In genomic region chr3:9279959-9280358, GRCh38 we compare ENCODE assay signal across 16 cellular contexts. TPM values are rescaled to one million over a fixed set of nuclear protein-coding genes. Genes with fewer than 3 reads are reported as not detected.
DNase-seq lines count a peak whose midpoint lies in the region; ATAC-seq and TF ChIP-seq lines count a peak whose summit lies in the region.
"Had no signal": no experiment of that assay in that cellular context is flagged by ENCODE, and none has a peak within 500 bp of the region (broad histone marks: within the 10 kb centered on the region; RNA-seq: fewer than 3 reads in every experiment).

No MANE protein-coding gene starts in this region.

- DNase-seq in AG20443 (ENCODE audit: low spot score) (peak; percentile 64), MV-4-11 (lab: John Stamatoyannopoulos, UW) (peak; percentile 54), mesendoderm (peak; percentile 54), T-helper 9 cell (no peak), GM13976 (ENCODE audit: low spot score) (no peak)
- no peak for DNase-seq in stimulated activated CD4-positive, alpha-beta T cell treated with anti-CD3 and anti-CD28 coated beads, Interleukin-15, amount 100 ng/mL, for 24 hours
- DNase-seq: activated CD4-positive, alpha-beta memory T cell treated with anti-CD3 and anti-CD28 coated beads, Interleukin-2, amount 10 ng/mL, durations not matched to agents 7 days and 5 days; activated naive CD8-positive, alpha-beta T cell treated with anti-CD3 and anti-CD28 coated beads for 36 hours; left ventricle myocardium superior; NCI-H526 had no signal

- H3K36me3 ChIP-seq in mesendoderm (ENCODE audit: control insufficient read depth, insufficient read depth, low read length), result no peaks in the 10 kb centered on the region
- H3K36me3 ChIP-seq: right atrium auricular region, vagina had no signal

- no peak overlapping the region for H2AK5ac ChIP-seq in mesendoderm (ENCODE audit: low read length)

- H3K4ac ChIP-seq in mesendoderm (ENCODE audit: low read depth, low read length), result no peak overlapping the region

- H3K79me2 ChIP-seq in mesendoderm (ENCODE audit: control insufficient read depth, insufficient read depth, low read length), result no peaks in the 10 kb centered on the region

- no peak for TF ChIP-seq CTCF in GM13976 (IDR thresholded peaks at IDR 0.05; ENCODE audit: borderline replicate concordance, control extremely low read depth, extremely low read depth, insufficient read depth, missing control alignments)

- no peak overlapping the region for H3K18ac ChIP-seq in mesendoderm (ENCODE audit: low read length)

- no peak overlapping the region for H2BK15ac ChIP-seq in mesendoderm (replicated peaks; ENCODE audit: low read depth)

- no peak overlapping the region for H3K56ac ChIP-seq in mesendoderm (ENCODE audit: low read length)

- no peak overlapping the region for H3K4me3 ChIP-seq in mesendoderm (ENCODE audit: low read length)
- H3K4me3 ChIP-seq: right atrium auricular region, vagina had no signal

- in situ Hi-C loops in GM13976 (cut with MboI; ENCODE audit: low sequenced_read_pairs, unreplicated experiment), result no loop called here

- H2BK120ac ChIP-seq in mesendoderm (ENCODE audit: low read depth, low read length), result no peak overlapping the region

- H3K27ac ChIP-seq in cingulate gyrus (ENCODE audit: low read depth, low read length) (peak overlapping the region; percentile 56), mesendoderm (ENCODE audit: low read depth, low read length) (no peak overlapping the region)
- H3K27ac ChIP-seq: C4-2B, epithelial cell of prostate, right atrium auricular region, vagina had no signal

- H3K27me3 ChIP-seq in mesendoderm (ENCODE audit: insufficient read depth, low read length, poor library complexity), result no peaks in the 10 kb centered on the region
- H3K27me3 ChIP-seq: right atrium auricular region, vagina had no signal

- H2BK5ac ChIP-seq in mesendoderm (ENCODE audit: low read length), result no peak overlapping the region

- H4K8ac ChIP-seq in mesendoderm (ENCODE audit: low read depth, low read length), result no peak overlapping the region

- no CpG with 5 or more reads among the region's 6 CpGs for WGBS in mesendoderm (ENCODE audit: extremely low coverage, insufficient coverage, low lambda C conversion rate)

- H3K79me1 ChIP-seq in mesendoderm (ENCODE audit: low read length), result no peaks in the 10 kb centered on the region

- no peak overlapping the region for H4K5ac ChIP-seq in mesendoderm (ENCODE audit: low read length)

- H3K4me2 ChIP-seq in mesendoderm (ENCODE audit: low read length), result no peak overlapping the region

- H3K23ac ChIP-seq in mesendoderm (ENCODE audit: low read length), result no peak overlapping the region

- H3K4me1 ChIP-seq in mesendoderm (ENCODE audit: control insufficient read depth, low read depth, low read length), result no peaks in the 10 kb centered on the region
- H3K4me1 ChIP-seq: right atrium auricular region, vagina had no signal

- no peak overlapping the region for H3K9ac ChIP-seq in mesendoderm (ENCODE audit: low read length)

- no peak for ATAC-seq in GM21619 (IDR thresholded peaks at IDR 0.05; ENCODE audit: unreplicated experiment)
- ATAC-seq: left ventricle myocardium superior had no signal

RNA-seq across cellular contexts. Expression of gene SRGAP3, which starts 30.5 kb away (rescaled TPM):
- polyA plus RNA-seq in mesendoderm (2013, experiment 1 of 2), result 1.6 TPM
- 2.1 TPM for polyA plus RNA-seq in mesendoderm (2013, experiment 2 of 2)

Comparison
In these comparisons a context has a peak if more than half of its experiments do, and no peak if none do; other contexts are left out.
1. DNase-seq: peak in AG20443 (single experiment), MV-4-11 (single experiment) and mesendoderm (single experiment); none in T-helper 9 cell (single experiment), stimulated activated CD4-positive, alpha-beta T cell treated with anti-CD3 and anti-CD28 coated beads, Interleukin-15, amount 100 ng/mL, for 24 hours (single experiment) and GM13976 (single experiment).